16 cellular contexts compared by ENCODE assay signal in the genomic region with DNA sequence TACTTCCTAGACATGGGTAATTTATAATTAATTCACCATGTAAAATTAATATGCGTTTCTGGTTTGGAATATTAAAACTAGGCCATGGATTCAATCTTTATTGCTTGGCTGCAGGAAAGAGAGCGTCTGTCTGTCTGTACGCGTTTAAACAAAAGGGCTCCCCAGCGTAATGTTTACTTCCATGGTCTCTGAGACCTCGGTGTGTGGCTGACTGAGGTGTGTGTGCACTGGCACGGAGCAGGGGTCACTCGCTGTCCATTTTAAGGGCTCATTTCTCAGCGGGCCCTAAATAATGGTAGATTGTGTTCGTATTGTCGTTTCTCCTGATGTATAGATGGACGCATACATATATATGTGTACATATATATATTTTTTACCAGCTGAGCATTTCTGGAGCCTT.
DNase-seq lines count a peak whose midpoint lies in the region; TF ChIP-seq lines count a peak whose summit lies in the region.
"Had no signal": no experiment of that assay in that cellular context is flagged by ENCODE, and none has a peak within 500 bp of the region (broad histone marks: within the 10 kb centered on the region; RNA-seq: fewer than 3 reads in every experiment).

No MANE protein-coding gene starts in this region.

- no peak overlapping the region for H2AFZ ChIP-seq in Loucy (ENCODE audit: low read length)
- H2AFZ ChIP-seq: GM23248 had no signal

- no peak for TF ChIP-seq EP300 in esophagus muscularis mucosa (IDR thresholded peaks at IDR 0.05)

- H3K36me3 ChIP-seq in Loucy (ENCODE audit: insufficient read depth, low read length): no peaks in the 10 kb centered on the region
- no peaks in the 10 kb centered on the region for H3K36me3 ChIP-seq in esophagus muscularis mucosa
- H3K36me3 ChIP-seq: BLaER1 had no signal

- intact Hi-C loops in esophagus muscularis mucosa (cut with DNase I): no loop called here

- H3K4me3 ChIP-seq in Loucy (ENCODE audit: low read length, poor library complexity, severe bottlenecking) (no peak overlapping the region), esophagus muscularis mucosa (no peak overlapping the region)
- H3K4me3 ChIP-seq: BLaER1, GM23248 had no signal

- no peak for TF ChIP-seq POLR2A in esophagus muscularis mucosa (IDR thresholded peaks at IDR 0.05; ENCODE audit: low read depth)

- H3K9me2 ChIP-seq in Loucy (replicated peaks; ENCODE audit: low read depth, low read length): no peaks in the 10 kb centered on the region

- no peaks in the 10 kb centered on the region for H3K9me3 ChIP-seq in Loucy (ENCODE audit: insufficient read depth, low read depth, low read length)
- no peaks in the 10 kb centered on the region for H3K9me3 ChIP-seq in esophagus muscularis mucosa
- H3K9me3 ChIP-seq: BLaER1, Caco-2 had no signal

- TF ChIP-seq CTCF in Loucy (conservative IDR thresholded peaks at IDR 0.05; ENCODE audit: low read length) (no peak), esophagus muscularis mucosa (IDR thresholded peaks at IDR 0.05) (no peak)

- no peak overlapping the region for H3K9ac ChIP-seq in Loucy (ENCODE audit: low read depth, low read length, poor library complexity, severe bottlenecking)
- H3K9ac ChIP-seq: BLaER1, GM23248 had no signal

- H3K27me3 ChIP-seq in Loucy (ENCODE audit: insufficient read depth, low read length, poor library complexity, severe bottlenecking) (no peaks in the 10 kb centered on the region), esophagus muscularis mucosa (no peaks in the 10 kb centered on the region)
- H3K27me3 ChIP-seq: BLaER1 had no signal

- no peak overlapping the region for H3K27ac ChIP-seq in esophagus muscularis mucosa (replicated peaks in 1 of 4)
- H3K27ac ChIP-seq: BLaER1, C4-2B, GM23248 had no signal

- DNase-seq in NCI-H146 treated with DMSO at 0.1 percent for 48 hours (lab: John Stamatoyannopoulos, UW; ENCODE audit: unreplicated experiment): peak; percentile 44
- DNase-seq in esophagus muscularis mucosa (ENCODE audit: extremely low spot score): peak; percentile 85
- DNase-seq in hippocampal formation (lab: John Stamatoyannopoulos, UW): no peak
- no peak for DNase-seq in Ammon's horn (ENCODE audit: low spot score)
- no peak for DNase-seq in NCI-H748 (lab: John Stamatoyannopoulos, UW; ENCODE audit: unreplicated experiment)
- DNase-seq: Caco-2; CD4-positive, CD25-positive, alpha-beta regulatory T cell; CD8-positive, alpha-beta T cell; DMS153; DND-41; GM23248; H7; HCEC 1CT had no signal

- H3K4me1 ChIP-seq in Loucy (ENCODE audit: insufficient read depth, low read length, poor library complexity, severe bottlenecking) (peaks cover 18% of the 10 kb centered on the region), esophagus muscularis mucosa (no peaks in the 10 kb centered on the region)
- H3K4me1 ChIP-seq: BLaER1, Caco-2 had no signal

- H4K20me1 ChIP-seq in Loucy (ENCODE audit: insufficient read depth, low read length, poor library complexity, severe bottlenecking): no peaks in the 10 kb centered on the region
- H4K20me1 ChIP-seq: BLaER1 had no signal

- no peaks in the 10 kb centered on the region for H3K79me2 ChIP-seq in Loucy (ENCODE audit: insufficient read depth, low read length)

- H3K4me2 ChIP-seq in Loucy (ENCODE audit: low read depth, low read length, poor library complexity, severe bottlenecking): peak overlapping the region; percentile 52
- H3K4me2 ChIP-seq: BLaER1 had no signal

- H3F3A ChIP-seq in Loucy (ENCODE audit: low read depth): no peaks in the 10 kb centered on the region

- 88% methylated on average over 12 of the region's 12 CpGs for WGBS in esophagus muscularis mucosa

Comparison
In these comparisons a context has a peak if more than half of its experiments do, and no peak if none do; other contexts are left out.
1. DNase-seq: peak in NCI-H146 treated with DMSO at 0.1 percent for 48 hours (single experiment) and esophagus muscularis mucosa (single experiment); none in hippocampal formation (0 of 2), Ammon's horn (single experiment) and NCI-H748 (single experiment).